14 cellular contexts compared by ENCODE assay signal in genomic region chr4:140691369-140691768, GRCh38.
DNase-seq lines count a peak whose midpoint lies in the region; TF ChIP-seq lines count a peak whose summit lies in the region.
"Had no signal": no experiment of that assay in that cellular context is flagged by ENCODE, and none has a peak within 500 bp of the region (broad histone marks: within the 10 kb centered on the region; RNA-seq: fewer than 3 reads in every experiment).

No MANE protein-coding gene starts in this region.

- H3K27me3 Mint-ChIP-seq in activated CD4-positive, alpha-beta memory T cell treated with anti-CD3 and anti-CD28 coated beads for 36 hours: no peaks in the 10 kb centered on the region

- peak; percentile 22 for DNase-seq in EL
- peak; percentile 78 for DNase-seq in adipocyte (ENCODE audit: low read depth)
- peak; percentile 34 for DNase-seq in foreskin melanocyte
- peak; percentile 71 for DNase-seq in prostate gland (ENCODE audit: low spot score)
- no peak for DNase-seq in cerebellum (ENCODE audit: low spot score)
- no peak for DNase-seq in effector CD8-positive, alpha-beta T cell (lab: John Stamatoyannopoulos, UW)
- DNase-seq in activated CD4-positive, alpha-beta memory T cell treated with anti-CD3 and anti-CD28 coated beads for 36 hours: no peak
- DNase-seq in central memory CD4-positive, alpha-beta T cell: no peak
- DNase-seq: activated CD4-positive, alpha-beta T cell treated with anti-CD3 and anti-CD28 coated beads, Interleukin-2, amount 10 ng/mL, durations not matched to agents 24 days and 14 days; CD8-positive, alpha-beta memory T cell; NCI-H1436 had no signal

- H3K27ac Mint-ChIP-seq in activated CD4-positive, alpha-beta memory T cell treated with anti-CD3 and anti-CD28 coated beads for 36 hours: no peak overlapping the region
- H3K27ac Mint-ChIP-seq: activated CD4-positive, alpha-beta T cell treated with anti-CD3 and anti-CD28 coated beads, Interleukin-2, amount 10 ng/mL, durations not matched to agents 24 days and 14 days; activated naive CD8-positive, alpha-beta T cell; CD8-positive, alpha-beta memory T cell had no signal

- TF ChIP-seq POLR2A in prostate gland (IDR thresholded peaks at IDR 0.05): no peak

- CTCF ChIA-PET in activated CD4-positive, alpha-beta memory T cell treated with anti-CD3 and anti-CD28 coated beads for 36 hours (lab: Charles Lee): no interaction called here

- intact Hi-C loops in prostate gland (cut with DNase I): no loop called here
- intact Hi-C loops in activated CD4-positive, alpha-beta memory T cell treated with anti-CD3 and anti-CD28 coated beads for 36 hours (cut with micrococcal nuclease): no loop called here

- no peak overlapping the region for H3K4me3 ChIP-seq in adipocyte (ENCODE audit: low read length)
- no peak overlapping the region for H3K4me3 ChIP-seq in prostate gland
- H3K4me3 ChIP-seq: HAP-1 had no signal

- H3K27me3 ChIP-seq in adipocyte (replicated peaks; ENCODE audit: control insufficient read depth, insufficient read depth, low read length): no peaks in the 10 kb centered on the region
- no peaks in the 10 kb centered on the region for H3K27me3 ChIP-seq in prostate gland (replicated peaks; ENCODE audit: insufficient read depth)

- peaks cover 3% of the 10 kb centered on the region for H3K36me3 ChIP-seq in adipocyte (ENCODE audit: control insufficient read depth, insufficient read depth, low read length, severe bottlenecking)
- no peaks in the 10 kb centered on the region for H3K36me3 ChIP-seq in prostate gland

- H3K27ac ChIP-seq in prostate gland: peak overlapping the region; percentile 33 to 67

- no peaks in the 10 kb centered on the region for H3K9me3 Mint-ChIP-seq in activated CD4-positive, alpha-beta memory T cell treated with anti-CD3 and anti-CD28 coated beads for 36 hours
- H3K9me3 Mint-ChIP-seq: activated CD4-positive, alpha-beta T cell treated with anti-CD3 and anti-CD28 coated beads, Interleukin-2, amount 10 ng/mL, durations not matched to agents 24 days and 14 days; neural crest cell had no signal

- H3K4me1 ChIP-seq in adipocyte (ENCODE audit: control insufficient read depth, insufficient read depth, low read length) (peaks cover 34% of the 10 kb centered on the region), prostate gland (replicated peaks) (peaks cover 2% of the 10 kb centered on the region)

- H3K9me3 ChIP-seq in adipocyte (ENCODE audit: control insufficient read depth, low read length) (no peaks in the 10 kb centered on the region), prostate gland (no peaks in the 10 kb centered on the region)
- H3K9me3 ChIP-seq: HAP-1 had no signal

- 38% methylated on average over 2 of the region's 2 CpGs for WGBS in prostate gland

- no peak overlapping the region for H3K9ac ChIP-seq in adipocyte (ENCODE audit: low read length)

- no peaks in the 10 kb centered on the region for H3K36me3 Mint-ChIP-seq in activated CD4-positive, alpha-beta memory T cell treated with anti-CD3 and anti-CD28 coated beads for 36 hours
- H3K36me3 Mint-ChIP-seq: activated naive CD8-positive, alpha-beta T cell; CD8-positive, alpha-beta memory T cell had no signal

- TF ChIP-seq CTCF in prostate gland (IDR thresholded peaks at IDR 0.05): no peak

- no peak overlapping the region for H3K4me3 Mint-ChIP-seq in activated CD4-positive, alpha-beta memory T cell treated with anti-CD3 and anti-CD28 coated beads for 36 hours
- H3K4me3 Mint-ChIP-seq: activated CD4-positive, alpha-beta T cell treated with anti-CD3 and anti-CD28 coated beads, Interleukin-2, amount 10 ng/mL, durations not matched to agents 24 days and 14 days; activated naive CD8-positive, alpha-beta T cell; CD8-positive, alpha-beta memory T cell; neural crest cell had no signal

- H3K4me1 Mint-ChIP-seq in activated CD4-positive, alpha-beta memory T cell treated with anti-CD3 and anti-CD28 coated beads for 36 hours (ENCODE audit: low read depth): no peaks in the 10 kb centered on the region
- H3K4me1 Mint-ChIP-seq: activated CD4-positive, alpha-beta T cell treated with anti-CD3 and anti-CD28 coated beads, Interleukin-2, amount 10 ng/mL, durations not matched to agents 24 days and 14 days; CD8-positive, alpha-beta memory T cell had no signal

- POLR2A ChIA-PET in activated CD4-positive, alpha-beta memory T cell treated with anti-CD3 and anti-CD28 coated beads for 36 hours (lab: Charles Lee): no interaction called here

Comparison
In these comparisons a context has a peak if more than half of its experiments do, and no peak if none do; other contexts are left out.
1. DNase-seq: peak in EL (single experiment), adipocyte (single experiment), foreskin melanocyte (single experiment) and prostate gland (single experiment); none in cerebellum (single experiment), effector CD8-positive, alpha-beta T cell (single experiment), activated CD4-positive, alpha-beta memory T cell treated with anti-CD3 and anti-CD28 coated beads for 36 hours (single experiment) and central memory CD4-positive, alpha-beta T cell (single experiment).